In the genomic region with DNA sequence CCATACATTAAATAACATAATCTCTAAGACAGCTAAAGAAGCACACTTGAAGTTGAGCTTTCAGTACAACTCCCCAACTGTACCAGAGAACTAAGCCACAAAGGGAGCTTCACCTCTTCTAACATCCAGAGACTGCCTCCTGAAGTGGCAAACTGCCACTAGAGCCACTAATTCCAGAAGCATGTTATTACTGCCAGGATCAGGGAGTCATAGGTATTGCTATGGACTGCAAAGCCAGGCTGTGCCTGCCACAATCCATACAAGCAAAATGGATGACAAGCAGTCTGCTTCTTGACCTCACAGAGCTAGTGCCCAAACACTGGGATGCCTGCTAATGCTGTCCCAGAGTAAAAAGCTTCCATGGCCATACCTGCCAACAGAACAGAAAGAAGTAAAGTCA, we compare ENCODE assay signal across 19 cellular contexts.
DNase-seq lines count a peak whose midpoint lies in the region; ATAC-seq and TF ChIP-seq lines count a peak whose summit lies in the region.
"Had no signal": no experiment of that assay in that cellular context is flagged by ENCODE, and none has a peak within 500 bp of the region (broad histone marks: within the 10 kb centered on the region; RNA-seq: fewer than 3 reads in every experiment).

No MANE protein-coding gene starts in this region.

- no peak overlapping the region for H2BK15ac ChIP-seq in IMR-90 (ENCODE audit: low read depth, low read length)

- peak; percentile 54 for DNase-seq in AG08395 (ENCODE audit: low spot score)
- peak; percentile 69 for DNase-seq in AG10803 (ENCODE audit: low read depth)
- peak; percentile 57 for DNase-seq in IMR-90
- DNase-seq in fibroblast of the aortic adventitia (ENCODE audit: low read depth): peak; percentile 18
- DNase-seq in endodermal cell: no peak
- DNase-seq in NCI-H1105 treated with DMSO at 0.1 percent for 48 hours (lab: John Stamatoyannopoulos, UW): no peak
- DNase-seq in C1 segment of cervical spinal cord (lab: John Stamatoyannopoulos, UW): no peak
- DNase-seq: ACHN; BE2C; CD4-positive, alpha-beta T cell; DMS153; H7; NCI-H1105; NCI-H1694; NCI-H524; NCI-H82; OCI-M1; T-helper 1 cell had no signal

- no peak overlapping the region for H3K27ac ChIP-seq in IMR-90 (ENCODE audit: insufficient read depth, low read length)
- H3K27ac ChIP-seq in endodermal cell (ENCODE audit: low read depth, low read length): no peak overlapping the region

- H3K36me3 ChIP-seq in IMR-90 (ENCODE audit: control insufficient read depth, insufficient read depth, low read length): no peaks in the 10 kb centered on the region
- H3K36me3 ChIP-seq in endodermal cell (ENCODE audit: control insufficient read depth, insufficient read depth, low read length): no peaks in the 10 kb centered on the region
- H3K36me3 ChIP-seq: BE2C had no signal

- no peak overlapping the region for H2BK120ac ChIP-seq in IMR-90 (ENCODE audit: low read depth, low read length)

- no peak overlapping the region for H3K9ac ChIP-seq in IMR-90 (ENCODE audit: low read depth, low read length)
- H3K9ac ChIP-seq in endodermal cell (ENCODE audit: extremely low read depth, low read length, poor library complexity, severe bottlenecking): no peak overlapping the region

- TF ChIP-seq CTCF in AG10803 (conservative IDR thresholded peaks at IDR 0.05; ENCODE audit: low read length) (no peak), IMR-90 (conservative IDR thresholded peaks at IDR 0.05; ENCODE audit: low read depth, low read length) (no peak), fibroblast of the aortic adventitia (IDR thresholded peaks at IDR 0.05; ENCODE audit: insufficient read depth, low read length) (no peak), endodermal cell (conservative IDR thresholded peaks at IDR 0.05) (no peak)

- TF ChIP-seq POLR2A in IMR-90 (IDR thresholded peaks at IDR 0.05; ENCODE audit: low read depth, low read length): no peak

- H4K20me1 ChIP-seq in IMR-90 (ENCODE audit: insufficient read depth, low read length): no peaks in the 10 kb centered on the region

- H3K4me1 Mint-ChIP-seq in endodermal cell: peaks cover 14% of the 10 kb centered on the region

- no peak overlapping the region for H4K91ac ChIP-seq in IMR-90 (ENCODE audit: insufficient read depth, low read depth, low read length)

- H4K5ac ChIP-seq in IMR-90 (ENCODE audit: low read depth, low read length): no peak overlapping the region

- no peak overlapping the region for H3K4me3 ChIP-seq in AG10803 (ENCODE audit: low read length)
- no peak overlapping the region for H3K4me3 ChIP-seq in IMR-90 (ENCODE audit: insufficient read depth, low read depth, low read length)
- H3K4me3 ChIP-seq in fibroblast of the aortic adventitia (ENCODE audit: low read depth, low read length): no peak overlapping the region
- H3K4me3 ChIP-seq in endodermal cell (ENCODE audit: low read length): no peak overlapping the region
- H3K4me3 ChIP-seq: K562 had no signal

- H3K27ac Mint-ChIP-seq in endodermal cell: no peak overlapping the region
- H3K27ac Mint-ChIP-seq: CD4-positive, alpha-beta T cell had no signal

- no peak overlapping the region for H2BK5ac ChIP-seq in IMR-90 (ENCODE audit: low read depth, low read length, poor library complexity, severe bottlenecking)

- H3K79me1 ChIP-seq in IMR-90 (ENCODE audit: low read depth in 1 of 2, low read length in 2 of 2): no peaks in the 10 kb centered on the region

- no peak overlapping the region for H2AK5ac ChIP-seq in IMR-90 (ENCODE audit: low read depth, low read length)

- H3K36me3 Mint-ChIP-seq in endodermal cell (ENCODE audit: low read depth): no peaks in the 10 kb centered on the region

- H3K4me1 ChIP-seq in IMR-90 (ENCODE audit: control insufficient read depth, insufficient read depth, low read length) (no peaks in the 10 kb centered on the region), endodermal cell (ENCODE audit: control insufficient read depth, insufficient read depth, low read length) (no peaks in the 10 kb centered on the region)
- H3K4me1 ChIP-seq: BE2C had no signal

- CTCF ChIA-PET in IMR-90 (lab: Yijun Ruan, JAX): interaction anchor here (1.0 kb wide), 1 partner anchor 16 kb away, joined by 3 read pairs; no protein-coding TSS in a partner anchor

- intact Hi-C loops in IMR-90 (cut with micrococcal nuclease): no loop called here

- H2BK20ac ChIP-seq in IMR-90 (ENCODE audit: low read depth, low read length): no peak overlapping the region

- no peak overlapping the region for H2AFZ ChIP-seq in IMR-90 (replicated peaks; ENCODE audit: low read length, poor library complexity)

- TF ChIP-seq RAD21 in IMR-90 (IDR thresholded peaks at IDR 0.05; ENCODE audit: low read length): no peak

- peaks cover 7% of the 10 kb centered on the region for H3K27me3 Mint-ChIP-seq in endodermal cell (ENCODE audit: insufficient read depth)

- H2AK9ac ChIP-seq in IMR-90 (replicated peaks; ENCODE audit: low read depth, low read length, poor library complexity): no peak overlapping the region

- in situ Hi-C loops in IMR-90 (cut with MboI; ENCODE audit: low sequenced_read_pairs): no loop called here

- no peak overlapping the region for H3K56ac ChIP-seq in IMR-90 (ENCODE audit: extremely low read depth, insufficient read depth, low read length)

- BruUV-seq in IMR-90 (replicated peaks; lab: Mats Ljungman, UMichigan): no TSS peak

- no peaks in the 10 kb centered on the region for H3K9me1 ChIP-seq in IMR-90 (ENCODE audit: insufficient read depth, low read length)

- no peak overlapping the region for H3K14ac ChIP-seq in IMR-90 (replicated peaks; ENCODE audit: low read depth, low read length)

- no peak overlapping the region for H3K4me3 Mint-ChIP-seq in endodermal cell
- H3K4me3 Mint-ChIP-seq: CD4-positive, alpha-beta T cell had no signal

- POLR2A ChIA-PET in IMR-90 (lab: Charles Lee; ENCODE audit: unreplicated experiment): no interaction called here

- no peak overlapping the region for H3K4ac ChIP-seq in IMR-90 (ENCODE audit: low read depth, low read length)

- peaks cover 3% of the 10 kb centered on the region; the same call in 1 of the 2 replicates for H3K9me3 ChIP-seq in IMR-90 (ENCODE audit: control insufficient read depth, insufficient read depth, low read length)
- peaks cover 9% of the 10 kb centered on the region for H3K9me3 ChIP-seq in endodermal cell (ENCODE audit: control insufficient read depth, low read length)
- H3K9me3 ChIP-seq: BE2C had no signal

- H3K4me2 ChIP-seq in IMR-90 (ENCODE audit: low read depth, low read length): no peak overlapping the region

- peaks cover 4% of the 10 kb centered on the region for H3K9me3 Mint-ChIP-seq in endodermal cell
- H3K9me3 Mint-ChIP-seq: CD4-positive, alpha-beta T cell had no signal

- H3K23ac ChIP-seq in IMR-90 (ENCODE audit: low read depth, low read length): no peak overlapping the region

- no peak overlapping the region for H3K18ac ChIP-seq in IMR-90 (ENCODE audit: low read depth, low read length)

- dilution Hi-C loops in IMR-90 (cut with HindIII; ENCODE audit: low sequenced_read_pairs, unreplicated experiment): no loop called here

- no peak overlapping the region for H4K8ac ChIP-seq in IMR-90 (ENCODE audit: low read depth in 2 of 2, low read length in 2 of 2)

- H3K27me3 ChIP-seq in IMR-90 (ENCODE audit: control insufficient read depth, insufficient read depth, low read length): no peaks in the 10 kb centered on the region
- peaks cover 5% of the 10 kb centered on the region for H3K27me3 ChIP-seq in endodermal cell (ENCODE audit: control insufficient read depth, insufficient read depth, low read length, poor library complexity, severe bottlenecking)
- H3K27me3 ChIP-seq: BE2C had no signal

- ATAC-seq in IMR-90 (ENCODE audit: low read depth): peak; percentile 32; the same call in 1 of the 2 replicates
- ATAC-seq: K562 had no signal

TF ChIP-seq in IMR-90, 13 proteins besides CTCF, POLR2A, EP300 and RAD21:
- TF ChIP-seq MAZ (IDR thresholded peaks at IDR 0.05; ENCODE audit: borderline replicate concordance, low read depth, low read length) (no peak), MXI1 (IDR thresholded peaks at IDR 0.05; ENCODE audit: borderline replicate concordance, low read depth, low read length) (no peak)

Comparison
In these comparisons a context has a peak if more than half of its experiments do, and no peak if none do; other contexts are left out.
1. DNase-seq: peak in AG08395 (single experiment), AG10803 (single experiment), IMR-90 (single experiment) and fibroblast of the aortic adventitia (single experiment); none in endodermal cell (single experiment), NCI-H1105 treated with DMSO at 0.1 percent for 48 hours (single experiment) and C1 segment of cervical spinal cord (0 of 14).